ENCODE assay signal across 8 cellular contexts in the genomic region with DNA sequence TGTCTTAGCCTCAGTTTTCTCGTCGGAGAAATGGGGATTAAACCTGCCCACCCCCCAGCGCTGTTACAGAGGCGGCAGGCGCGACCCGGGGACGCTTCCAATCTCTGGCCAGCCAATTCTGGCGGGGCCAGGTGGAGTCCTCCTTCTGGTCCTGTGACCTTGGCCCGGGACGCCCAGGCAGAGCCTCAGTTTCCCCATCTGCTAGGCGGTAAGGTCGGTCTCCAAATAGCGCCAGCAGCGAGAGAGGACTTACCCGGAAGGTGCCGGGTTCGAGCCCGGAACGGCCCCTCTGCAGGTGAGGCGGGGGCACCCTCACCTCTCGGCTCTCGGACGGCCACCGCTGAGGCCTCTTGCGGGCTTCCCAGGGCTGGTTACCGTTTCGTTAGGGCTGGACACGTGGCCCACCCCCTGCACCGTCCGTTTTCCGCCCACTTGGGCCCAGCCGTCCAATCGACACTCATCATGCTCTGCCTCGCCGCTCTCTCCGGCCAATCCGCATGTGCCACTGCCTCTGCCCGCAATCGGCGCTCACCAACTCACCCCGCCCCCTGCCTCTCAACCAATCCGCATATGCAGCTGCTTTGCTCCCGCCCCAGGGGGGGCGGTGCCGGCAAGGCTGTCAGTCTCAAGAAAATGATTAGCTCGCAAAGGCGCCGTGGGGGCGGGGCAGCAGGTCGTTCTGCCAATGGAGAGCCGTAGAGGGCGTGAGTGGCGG. TPM values are rescaled to one million over a fixed set of nuclear protein-coding genes. Genes with fewer than 3 reads are reported as not detected.
DNase-seq lines count a peak whose midpoint lies in the region; ATAC-seq, FAIRE-seq and TF ChIP-seq lines count a peak whose summit lies in the region.

A gene with protein sequence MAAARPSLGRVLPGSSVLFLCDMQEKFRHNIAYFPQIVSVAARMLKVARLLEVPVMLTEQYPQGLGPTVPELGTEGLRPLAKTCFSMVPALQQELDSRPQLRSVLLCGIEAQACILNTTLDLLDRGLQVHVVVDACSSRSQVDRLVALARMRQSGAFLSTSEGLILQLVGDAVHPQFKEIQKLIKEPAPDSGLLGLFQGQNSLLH (minus strand): TSS at position 384 of the 715 bp plus-strand sequence. CDS start 5,156 bp downstream, outside the sequence.

- CTCF ChIA-PET in AG04449 (lab: Yijun Ruan, JAX): interaction anchor here (0.9 to 1.5 kb wide), 3 partner anchors 9 to 164 kb away, joined by 3 to 4 read pairs (median 3); no protein-coding TSS in a partner anchor

- H3K4me3 ChIP-seq in AG04449 (ENCODE audit: low read depth, low read length): peak within 1 kb of the TSS; percentile 98
- H3K4me3 ChIP-seq in WI38 (ENCODE audit: low read depth, low read length): peak within 1 kb of the TSS; percentile 88
- peak within 1 kb of the TSS; percentile 93 for H3K4me3 ChIP-seq in bronchial epithelial cell (ENCODE audit: low read depth, low read length)
- peak within 1 kb of the TSS; percentile 83 for H3K4me3 ChIP-seq in iPS-20b (ENCODE audit: low read length)
- peak within 1 kb of the TSS; percentile 53 to 93 (median 86) for H3K4me3 ChIP-seq in skin epidermis

- no peaks in the 10 kb centered on the region for H3K9me3 ChIP-seq in iPS-20b (ENCODE audit: insufficient read depth, low read depth, low read length)

- no peaks in the 10 kb centered on the region for H3K36me3 ChIP-seq in bronchial epithelial cell (ENCODE audit: control insufficient read depth, insufficient read depth, low read length)
- H3K36me3 ChIP-seq in iPS-20b (ENCODE audit: insufficient read depth, low read depth, low read length): 0 out of 2 replicates have a peak, but pooled peaks cover 5% of the 10 kb centered on the region

- POLR2A ChIA-PET in AG04449 (lab: Yijun Ruan, JAX): interaction anchor here (0.7 to 1.0 kb wide), 6 partner anchors 10 to 71 kb away, joined by 3 to 9 read pairs (median 4); partner anchors contain the start of genes UBE2S and ZNF628

- H3K9ac ChIP-seq in iPS-20b (ENCODE audit: low read depth, low read length): peak within 1 kb of the TSS; percentile 82

- peak; percentile 91 for FAIRE-seq in bronchial epithelial cell (lab: Jason Lieb, UNC)

- H3K27me3 ChIP-seq in bronchial epithelial cell (ENCODE audit: control insufficient read depth, insufficient read depth, low read length) (no peaks in the 10 kb centered on the region), iPS-20b (ENCODE audit: insufficient read depth, low read length) (peaks cover 40% of the 10 kb centered on the region)

- peak; percentile 98 for DNase-seq in AG04449 (ENCODE audit: low read depth, low spot score)
- DNase-seq in NCI-H2227 treated with DMSO at 0.1 percent for 48 hours (lab: John Stamatoyannopoulos, UW): peak; percentile 100
- peak; percentile 97 for DNase-seq in bronchial epithelial cell (ENCODE audit: low read depth)

- peaks cover 14% of the 10 kb centered on the region; the same call in 1 of the 2 replicates for H3K4me1 ChIP-seq in iPS-20b (ENCODE audit: insufficient read depth, low read length)

- H3K27ac ChIP-seq in iPS-20b (ENCODE audit: low read length) (peak within 1 kb of the TSS; percentile 62), skin epidermis (peak within 1 kb of the TSS; percentile 79 to 94 (median 87))

- peak; percentile 90 for ATAC-seq in GM18907 (IDR thresholded peaks at IDR 0.05; ENCODE audit: unreplicated experiment)
- ATAC-seq in HG03159 (IDR thresholded peaks at IDR 0.05; ENCODE audit: unreplicated experiment): peak; percentile 87

- no peak for TF ChIP-seq CTCF in AG04449 (IDR thresholded peaks at IDR 0.05; ENCODE audit: insufficient read depth, low read length, missing control alignments)
- no peak for TF ChIP-seq CTCF in WI38 (IDR thresholded peaks at IDR 0.05; ENCODE audit: low read depth, low read length)
- no peak for TF ChIP-seq CTCF in bronchial epithelial cell (IDR thresholded peaks at IDR 0.05; ENCODE audit: insufficient read depth, low read length, severe bottlenecking)

RNA-seq across cellular contexts. Expression of the gene that starts here (rescaled TPM):
- total RNA-seq in bronchial epithelial cell: 33.2 and 33.3 TPM in 2 replicates

Comparison
In these comparisons a context has a peak if more than half of its experiments do, and no peak if none do; other contexts are left out.
1. Peak in every context shown above with its lines: DNase-seq, ATAC-seq, H3K4me3 ChIP-seq and H3K27ac ChIP-seq.